In genomic region chr12:104288635-104289258, GRCh38 we compare ENCODE assay signal across 8 cellular contexts. TPM values are rescaled to one million over a fixed set of nuclear protein-coding genes. Genes with fewer than 3 reads are reported as not detected.
DNase-seq lines count a peak whose midpoint lies in the region; ATAC-seq and FAIRE-seq lines count a peak whose summit lies in the region.

No MANE protein-coding gene starts in this region.

- H3K4me1 ChIP-seq in CD8-positive, alpha-beta memory T cell (ENCODE audit: insufficient read depth, low read length), result peaks cover 30% of the 10 kb centered on the region
- peaks cover 9% of the 10 kb centered on the region for H3K4me1 ChIP-seq in endocrine pancreas (ENCODE audit: control insufficient read depth, insufficient read depth, low read length)

- H3K4me3 ChIP-seq in CD8-positive, alpha-beta memory T cell (ENCODE audit: low read length), result peak overlapping the region; percentile 89
- peak overlapping the region; percentile 93 for H3K4me3 ChIP-seq in endocrine pancreas (ENCODE audit: control insufficient read depth, insufficient read depth, low read length)

- peak overlapping the region; percentile 94 to 99 (median 98) for H3K4me3 Mint-ChIP-seq in CD8-positive, alpha-beta memory T cell
- peak overlapping the region; percentile 91 for H3K4me3 Mint-ChIP-seq in activated CD8-positive, alpha-beta memory T cell treated with anti-CD3 and anti-CD28 coated beads, Interleukin-2, amount 10 ng/mL, durations not matched to agents 7 days and 5 days

- H3K36me3 Mint-ChIP-seq in CD8-positive, alpha-beta memory T cell, result peaks cover 0 to 36% (median 4%) of the 10 kb centered on the region in 3 donors
- H3K36me3 Mint-ChIP-seq in activated CD8-positive, alpha-beta memory T cell treated with anti-CD3 and anti-CD28 coated beads, Interleukin-2, amount 10 ng/mL, durations not matched to agents 7 days and 5 days, result peaks cover 31% of the 10 kb centered on the region

- H3K27me3 Mint-ChIP-seq in CD8-positive, alpha-beta memory T cell, result no peaks in the 10 kb centered on the region
- H3K27me3 Mint-ChIP-seq in activated CD8-positive, alpha-beta memory T cell treated with anti-CD3 and anti-CD28 coated beads, Interleukin-2, amount 10 ng/mL, durations not matched to agents 7 days and 5 days, result no peaks in the 10 kb centered on the region

- CTCF ChIA-PET in CD8-positive, alpha-beta memory T cell (lab: Charles Lee), result interaction anchor here (0.7 to 3.7 kb wide), 14 partner anchors 9 to 150 kb away, joined by 3 to 24 read pairs (median 4); partner anchors contain the start of genes EID3 and TXNRD1
- CTCF ChIA-PET in activated CD8-positive, alpha-beta memory T cell treated with anti-CD3 and anti-CD28 coated beads, Interleukin-2, amount 10 ng/mL, durations not matched to agents 7 days and 5 days (lab: Charles Lee), result interaction anchor here (1.1 to 5.3 kb wide), 10 partner anchors 13 to 151 kb away, joined by 3 to 47 read pairs (median 4); partner anchors contain the start of genes EID3, NFYB and TXNRD1

- peak overlapping the region; percentile 89 for H3K27ac ChIP-seq in CD8-positive, alpha-beta memory T cell (ENCODE audit: low read depth, low read length)

- peaks cover 43 to 56% (median 49%) of the 10 kb centered on the region in 3 donors for H3K4me1 Mint-ChIP-seq in CD8-positive, alpha-beta memory T cell
- peaks cover 35% of the 10 kb centered on the region for H3K4me1 Mint-ChIP-seq in activated CD8-positive, alpha-beta memory T cell treated with anti-CD3 and anti-CD28 coated beads, Interleukin-2, amount 10 ng/mL, durations not matched to agents 7 days and 5 days

- DNase-seq in CD8-positive, alpha-beta memory T cell, result peak; percentile 76 to 88 (median 80)
- DNase-seq in HTR-8/SVneo (ENCODE audit: insufficient read length, low spot score) (peak; percentile 80), NOMO-1 (lab: John Stamatoyannopoulos, UW; ENCODE audit: unreplicated experiment in 2 of 2) (peak; percentile 84 to 90), mesenteric fat pad (ENCODE audit: low spot score) (peak; percentile 92)
- DNase-seq in activated CD8-positive, alpha-beta memory T cell treated with anti-CD3 and anti-CD28 coated beads, Interleukin-2, amount 10 ng/mL, durations not matched to agents 7 days and 5 days, result peak; percentile 92
- DNase-seq in stimulated activated CD8-positive, alpha-beta memory T cell treated with anti-CD3 and anti-CD28 coated beads, Interleukin-15, amount 100 ng/mL, for 4 hours (ENCODE audit: low read depth in 2 of 2), result peak; percentile 72 to 76

- peak overlapping the region; percentile 89 to 99 (median 96) for H3K27ac Mint-ChIP-seq in CD8-positive, alpha-beta memory T cell
- peak overlapping the region; percentile 100 for H3K27ac Mint-ChIP-seq in activated CD8-positive, alpha-beta memory T cell treated with anti-CD3 and anti-CD28 coated beads, Interleukin-2, amount 10 ng/mL, durations not matched to agents 7 days and 5 days

- H3K36me3 ChIP-seq in CD8-positive, alpha-beta memory T cell (ENCODE audit: insufficient read depth, low read length), result peaks cover 4% of the 10 kb centered on the region
- H3K36me3 ChIP-seq in endocrine pancreas (ENCODE audit: control insufficient read depth, insufficient read depth, low read length), result no peaks in the 10 kb centered on the region

- peak; percentile 45 for ATAC-seq in GM21360 (IDR thresholded peaks at IDR 0.05; ENCODE audit: unreplicated experiment)
- ATAC-seq in activated CD8-positive, alpha-beta memory T cell treated with anti-CD3 and anti-CD28 coated beads, Interleukin-2, amount 10 ng/mL, durations not matched to agents 7 days and 5 days, result peak; percentile 67

- POLR2A ChIA-PET in CD8-positive, alpha-beta memory T cell (lab: Charles Lee), result interaction anchor here (0.5 to 3.4 kb wide), 5 partner anchors 14 to 192 kb away, joined by 3 to 47 read pairs (median 3); partner anchors contain the start of genes EID3 and NFYB

- H3K9ac ChIP-seq in endocrine pancreas (ENCODE audit: control insufficient read depth, insufficient read depth, low read length), result peak overlapping the region; percentile 82

- H3K9me3 Mint-ChIP-seq in CD8-positive, alpha-beta memory T cell, result no peaks in the 10 kb centered on the region
- H3K9me3 Mint-ChIP-seq in activated CD8-positive, alpha-beta memory T cell treated with anti-CD3 and anti-CD28 coated beads, Interleukin-2, amount 10 ng/mL, durations not matched to agents 7 days and 5 days (ENCODE audit: low read depth), result no peaks in the 10 kb centered on the region

- FAIRE-seq in HTR-8/SVneo (lab: Jason Lieb, UNC), result peak; percentile 55

- no peaks in the 10 kb centered on the region for H3K9me3 ChIP-seq in CD8-positive, alpha-beta memory T cell (ENCODE audit: low read length)
- no peaks in the 10 kb centered on the region for H3K9me3 ChIP-seq in endocrine pancreas (ENCODE audit: control insufficient read depth, low read length)

- H3K27me3 ChIP-seq in CD8-positive, alpha-beta memory T cell (ENCODE audit: insufficient read depth, low read length, poor library complexity, severe bottlenecking), result no peaks in the 10 kb centered on the region
- H3K27me3 ChIP-seq in endocrine pancreas (ENCODE audit: control insufficient read depth, insufficient read depth, low read length), result no peaks in the 10 kb centered on the region

RNA-seq across cellular contexts. Expression of gene EID3, which starts 14.8 kb away (rescaled TPM):
- 1 to 10 TPM; 7.7 to 8.3 TPM for total RNA-seq in CD8-positive, alpha-beta memory T cell
- polyA plus RNA-seq in CD8-positive, alpha-beta memory T cell, result 13.5 TPM
- total RNA-seq in activated CD8-positive, alpha-beta memory T cell treated with anti-CD3 and anti-CD28 coated beads, Interleukin-2, amount 10 ng/mL, durations not matched to agents 7 days and 5 days, result 1 to 10 TPM; 6.9 to 7.1 TPM
- total RNA-seq in mesenteric fat pad, result 8.2 TPM

Comparison
In these comparisons a context has a peak if more than half of its experiments do, and no peak if none do; other contexts are left out.
1. Peak in every context shown above with its lines: DNase-seq, ATAC-seq, H3K4me3 ChIP-seq and H3K27ac ChIP-seq.